Comparison of ENCODE assay signal across 7 cellular contexts in genomic region chr11:123061403-123062157, GRCh38. TPM values are rescaled to one million over a fixed set of nuclear protein-coding genes. Genes with fewer than 3 reads are reported as not detected.
DNase-seq lines count a peak whose midpoint lies in the region; ATAC-seq, FAIRE-seq and TF ChIP-seq lines count a peak whose summit lies in the region.

TSS of gene HSPA8 (minus strand) at chr11:123062136. CDS start at chr11:123061324, 812 bp downstream.

- ATAC-seq in GM19023 (IDR thresholded peaks at IDR 0.05; ENCODE audit: unreplicated experiment) (peak; percentile 0), HG03378 (IDR thresholded peaks at IDR 0.05; ENCODE audit: unreplicated experiment) (peak; percentile 7)

- no peak for FAIRE-seq in frontal cortex (lab: Jason Lieb, UNC)

- peak; percentile 97 for TF ChIP-seq POLR2A in Raji (IDR thresholded peaks at IDR 0.05; ENCODE audit: insufficient read depth, low read depth, low read length)

- peak; percentile 53 for DNase-seq in activated gamma-delta T cell treated with anti-CD3 and anti-CD28 coated beads, Interleukin-2, amount 50 U/mL, for 16 hours (ENCODE audit: low read depth)
- no peak for DNase-seq in frontal cortex (ENCODE audit: low spot score in 2 of 2)
- peak in 51 of 56 donors; percentile 26 to 92 (median 63) for DNase-seq in nucleus accumbens (lab: John Stamatoyannopoulos, UW)
- peak; percentile 48 for DNase-seq in superior temporal gyrus (ENCODE audit: extremely low spot score)

RNA-seq across cellular contexts. Expression of gene HSPA8, which starts in this region (rescaled TPM):
- 3,900 TPM for total RNA-seq in frontal cortex

Comparison
In these comparisons a context has a peak if more than half of its experiments do, and no peak if none do; other contexts are left out.
1. DNase-seq: peak in activated gamma-delta T cell treated with anti-CD3 and anti-CD28 coated beads, Interleukin-2, amount 50 U/mL, for 16 hours (single experiment), nucleus accumbens (51 of 56) and superior temporal gyrus (single experiment); none in frontal cortex (0 of 2).